Comparison of ENCODE assay signal across 29 cellular contexts in the genomic region with DNA sequence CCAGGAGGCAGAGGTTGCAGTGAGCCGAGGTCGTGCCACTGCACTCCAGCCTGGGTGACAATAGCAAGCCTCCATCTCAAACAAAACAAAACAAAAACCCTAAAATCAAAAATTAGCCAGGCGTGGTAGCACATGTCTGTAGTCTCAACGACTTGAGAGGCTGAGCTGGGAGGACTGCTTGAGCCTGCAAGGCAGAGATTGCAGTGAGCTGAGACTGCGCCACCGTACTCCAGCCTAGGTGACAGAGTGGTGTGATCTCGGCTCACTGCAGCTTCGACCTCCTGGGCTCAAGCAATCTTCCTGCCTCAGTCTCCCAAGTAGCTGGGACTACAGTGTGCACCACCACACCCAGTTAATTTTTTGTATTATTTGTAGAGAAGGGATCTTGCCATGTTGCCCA.
"Had no signal": no experiment of that assay in that cellular context is flagged by ENCODE, and none has a peak within 500 bp of the region (broad histone marks: within the 10 kb centered on the region; RNA-seq: fewer than 3 reads in every experiment).

No MANE protein-coding gene starts in this region.

- H3K9me3 ChIP-seq: SJCRH30, SK-N-SH had no signal

- H3K27ac Mint-ChIP-seq: activated CD4-positive, alpha-beta memory T cell treated with anti-CD3 and anti-CD28 coated beads, Interleukin-2, amount 10 ng/mL, durations not matched to agents 7 days and 5 days; activated naive CD4-positive, alpha-beta T cell treated with anti-CD3 and anti-CD28 coated beads for 36 hours; activated naive CD8-positive, alpha-beta T cell; activated T-helper 17 cell treated with anti-CD3 and anti-CD28 coated beads, Interleukin-2, amount 50 U/mL, for 72 hours had no signal

- H3K9me3 Mint-ChIP-seq: activated CD4-positive, alpha-beta memory T cell treated with anti-CD3 and anti-CD28 coated beads, Interleukin-2, amount 10 ng/mL, durations not matched to agents 7 days and 5 days; activated naive CD4-positive, alpha-beta T cell treated with anti-CD3 and anti-CD28 coated beads for 36 hours; activated T-helper 17 cell treated with anti-CD3 and anti-CD28 coated beads, Interleukin-2, amount 50 U/mL, for 72 hours had no signal

- H3K4me3 ChIP-seq: K562, SJCRH30 had no signal

- H3K4me1 ChIP-seq: SJCRH30 had no signal

- H3K4me1 Mint-ChIP-seq: activated T-helper 17 cell treated with anti-CD3 and anti-CD28 coated beads, Interleukin-2, amount 50 U/mL, for 72 hours had no signal

- ATAC-seq: activated T-helper 17 cell treated with anti-CD3 and anti-CD28 coated beads, Interleukin-2, amount 50 U/mL, for 72 hours; K562; Panc1 had no signal

- H3K36me3 Mint-ChIP-seq: activated naive CD8-positive, alpha-beta T cell had no signal

- H3K27me3 ChIP-seq: brain microvascular endothelial cell, SJCRH30 had no signal

- DNase-seq: activated CD4-positive, alpha-beta memory T cell treated with anti-CD3 and anti-CD28 coated beads, Interleukin-2, amount 10 ng/mL, durations not matched to agents 7 days and 5 days; activated CD4-positive, alpha-beta T cell treated with anti-CD3 and anti-CD28 coated beads, Interleukin-2, amount 50 U/mL, for 1 hour; activated CD4-positive, CD25-positive, alpha-beta regulatory T cell; activated gamma-delta T cell; activated naive CD4-positive, alpha-beta T cell treated with anti-CD3 and anti-CD28 coated beads for 36 hours; activated T-cell treated with anti-CD3 and anti-CD28 coated beads for 4 hours; activated T-cell treated with anti-CD3 and anti-CD28 coated beads, Interleukin-2, amount 50 U/mL, for 48 hours; amygdala; Karpas-422; MM.1S; NCI-H1105; NCI-H1436 treated with DMSO at 0.1 percent for 48 hours; NCI-H187; NCI-H2081; NCI-H510A treated with DMSO at 0.1 percent for 48 hours; NCI-H69; NK-92 treated with Interleukin-12 subunit alpha and Interleukin-12 subunit beta, amount 100 ng/mL, for 24 hours; OCI-M1; Right ventricle myocardium superior; RPMI8226; SJCRH30; SK-N-SH; T-helper 1 cell had no signal

- H3K36me3 ChIP-seq: brain microvascular endothelial cell, SJCRH30 had no signal

- H3K4me3 Mint-ChIP-seq: activated CD4-positive, alpha-beta memory T cell treated with anti-CD3 and anti-CD28 coated beads, Interleukin-2, amount 10 ng/mL, durations not matched to agents 7 days and 5 days; activated naive CD4-positive, alpha-beta T cell treated with anti-CD3 and anti-CD28 coated beads for 36 hours; activated naive CD8-positive, alpha-beta T cell; activated T-helper 17 cell treated with anti-CD3 and anti-CD28 coated beads, Interleukin-2, amount 50 U/mL, for 72 hours had no signal

- H3K27ac ChIP-seq: brain microvascular endothelial cell, SJCRH30, VCaP had no signal
